8 cellular contexts compared by ENCODE assay signal in the genomic region with DNA sequence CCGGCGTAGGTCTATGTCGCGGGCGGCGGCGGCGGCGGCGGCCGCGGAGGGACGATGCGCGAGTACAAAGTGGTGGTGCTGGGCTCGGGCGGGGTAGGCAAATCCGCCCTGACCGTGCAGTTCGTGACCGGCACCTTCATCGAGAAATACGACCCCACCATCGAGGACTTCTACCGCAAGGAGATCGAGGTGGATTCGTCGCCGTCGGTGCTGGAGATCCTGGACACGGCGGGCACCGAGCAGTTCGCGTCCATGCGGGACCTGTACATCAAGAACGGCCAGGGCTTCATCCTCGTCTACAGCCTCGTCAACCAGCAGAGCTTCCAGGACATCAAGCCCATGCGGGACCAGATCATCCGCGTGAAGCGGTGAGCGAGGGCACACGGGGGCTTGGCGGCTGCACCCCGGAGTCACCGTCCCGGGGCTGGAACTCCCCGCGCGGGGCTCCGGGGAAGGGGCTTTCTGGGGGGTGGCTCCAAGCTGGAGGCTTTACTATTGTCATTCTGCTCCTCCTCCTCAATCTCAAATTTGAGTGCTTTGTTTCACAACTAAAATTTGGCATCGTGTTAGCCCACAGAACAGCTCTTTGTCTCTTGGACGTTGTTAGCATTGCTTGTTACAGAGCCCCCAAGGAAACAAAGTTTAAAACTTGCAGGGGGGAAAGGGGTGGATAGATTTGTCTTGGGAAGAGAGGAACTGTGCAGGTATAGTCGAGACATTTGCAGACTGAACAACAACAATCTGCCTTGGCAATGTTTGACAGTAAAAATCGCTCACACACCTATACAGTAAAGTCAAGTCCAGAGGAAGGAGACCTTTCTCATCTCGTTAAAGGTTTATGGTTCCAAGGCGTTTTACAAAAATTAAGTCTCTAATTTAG. TPM values are rescaled to one million over a fixed set of nuclear protein-coding genes. Genes with fewer than 3 reads are reported as not detected.
DNase-seq lines count a peak whose midpoint lies in the region; ATAC-seq and TF ChIP-seq lines count a peak whose summit lies in the region.

No MANE protein-coding gene starts in this region.

- peak; percentile 46 for DNase-seq in EH (ENCODE audit: low read depth)
- DNase-seq in HEK293T (ENCODE audit: extremely low spot score): peak; percentile 6
- peak; percentile 57 to 84 for DNase-seq in NCI-H526 (lab: John Stamatoyannopoulos, UW)
- DNase-seq in activated T-helper 1 cell treated with anti-CD3 and anti-CD28 coated beads, Interleukin-2, amount 50 U/mL, for 16 hours (ENCODE audit: low read depth in 1 of 2, low spot score in 1 of 2): peak; percentile 6 to 25
- DNase-seq in fibroblast of the aortic adventitia (ENCODE audit: low read depth): peak; percentile 22

- peak overlapping the region; percentile 28 for H3K27ac ChIP-seq in neutrophil
- H3K27ac ChIP-seq in temporal lobe (ENCODE audit: low read depth, low read length): peak overlapping the region; percentile 40

- CTCF ChIA-PET in HEK293T (lab: Yijun Ruan, JAX): no interaction called here

- no peak for TF ChIP-seq CTCF in fibroblast of the aortic adventitia (IDR thresholded peaks at IDR 0.05; ENCODE audit: insufficient read depth, low read length)
- no peak for TF ChIP-seq CTCF in neutrophil (IDR thresholded peaks at IDR 0.05)

- no peak for ATAC-seq in GM18870 (IDR thresholded peaks at IDR 0.05; ENCODE audit: unreplicated experiment)

- peak overlapping the region; percentile 78 for H3K4me3 ChIP-seq in fibroblast of the aortic adventitia (ENCODE audit: low read depth, low read length)
- peak overlapping the region; percentile 69 to 98 for H3K4me3 ChIP-seq in neutrophil (ENCODE audit: low read depth in 1 of 2, low read length in 1 of 2)

- peaks cover 15 to 25% of the 10 kb centered on the region in 2 experiments for H3K4me1 ChIP-seq in neutrophil (ENCODE audit: control insufficient read depth in 1 of 2, insufficient read depth in 1 of 2, low read depth in 1 of 2, low read length in 1 of 2)

- H3K27me3 ChIP-seq in neutrophil: peaks cover 10% of the 10 kb centered on the region

- no peaks in the 10 kb centered on the region for H3K9me3 ChIP-seq in neutrophil

- H3K36me3 ChIP-seq in neutrophil: no peaks in the 10 kb centered on the region

- POLR2A ChIA-PET in HEK293T (lab: Yijun Ruan, JAX): interaction anchor here (0.5 to 2.0 kb wide), 3 partner anchors 27 to 310 kb away, joined by 3 to 7 read pairs (median 4); no protein-coding TSS in a partner anchor

TF ChIP-seq in HEK293T, 16 proteins besides CTCF, POLR2A, EP300 and RAD21:
- TF ChIP-seq SP1 (IDR thresholded peaks at IDR 0.05) (no peak), FOXK2 (IDR thresholded peaks at IDR 0.05) (no peak), FOXM1 (IDR thresholded peaks at IDR 0.05; ENCODE audit: borderline replicate concordance) (no peak), L3MBTL2 (conservative IDR thresholded peaks at IDR 0.05) (peak; percentile 44; the same call in 1 of the 2 replicates), PKNOX1 (IDR thresholded peaks at IDR 0.05) (no peak), ELF4 (IDR thresholded peaks at IDR 0.05) (no peak), BHLHE40 (IDR thresholded peaks at IDR 0.05; ENCODE audit: borderline replicate concordance) (no peak)

RNA-seq across cellular contexts. Expression of gene RAP2A, which starts 0.7 kb away (rescaled TPM):
- total RNA-seq in fibroblast of the aortic adventitia (ENCODE audit: low replicate concordance) (18.3 and 29.0 TPM in 2 replicates), temporal lobe (158 TPM)

Comparison
In these comparisons a context has a peak if more than half of its experiments do, and no peak if none do; other contexts are left out.
1. DNase-seq: peak in every context shown above with its lines; median percentile 70 in NCI-H526; 46 in EH; 22 in fibroblast of the aortic adventitia; 16 in activated T-helper 1 cell treated with anti-CD3 and anti-CD28 coated beads, Interleukin-2, amount 50 U/mL, for 16 hours; 6 in HEK293T.